Comparison of ENCODE assay signal across 19 cellular contexts in the genomic region with DNA sequence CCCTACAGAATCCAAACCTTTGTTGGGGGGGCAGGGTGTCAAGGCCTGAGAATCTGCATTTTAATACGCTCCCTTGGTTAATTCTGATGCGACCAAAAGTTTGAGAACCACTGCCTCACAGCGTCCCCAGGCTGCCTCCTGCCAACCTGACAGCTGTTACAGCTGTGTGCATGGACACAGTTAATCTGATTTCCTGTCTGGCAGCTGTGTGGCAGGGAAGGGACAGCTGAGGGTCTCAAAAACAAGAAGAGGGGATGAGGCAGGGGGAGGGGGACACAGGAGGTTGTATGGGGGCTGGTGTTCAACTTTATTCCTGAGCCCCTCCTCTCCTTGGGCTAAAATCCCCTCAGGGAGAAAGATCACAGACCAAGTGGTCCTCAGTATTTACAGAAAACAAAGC. TPM values are rescaled to one million over a fixed set of nuclear protein-coding genes. Genes with fewer than 3 reads are reported as not detected.
DNase-seq lines count a peak whose midpoint lies in the region; ATAC-seq and TF ChIP-seq lines count a peak whose summit lies in the region.
"Had no signal": no experiment of that assay in that cellular context is flagged by ENCODE, and none has a peak within 500 bp of the region (broad histone marks: within the 10 kb centered on the region; RNA-seq: fewer than 3 reads in every experiment).

No MANE protein-coding gene starts in this region.

- H3K9me3 ChIP-seq in SK-N-SH, result no peaks in the 10 kb centered on the region
- H3K9me3 ChIP-seq: HAP-1, thyroid gland had no signal

- intact Hi-C loops in dorsolateral prefrontal cortex (cut with DNase I), result loop anchor here in 1 of 2 donors (2.0 kb wide), 1 partner anchor 17 kb away; the partner anchor contains the start of gene HDAC5

- no peak for TF ChIP-seq EP300 in SK-N-SH (IDR thresholded peaks at IDR 0.05; ENCODE audit: borderline replicate concordance in 1 of 2, low read depth in 1 of 2, low read length in 1 of 2)

- POLR2A ChIA-PET in SK-N-SH (lab: Yijun Ruan, JAX), result interaction anchor here (1.0 kb wide), 1 partner anchor 23 kb away, joined by 3 read pairs; no protein-coding TSS in a partner anchor

- H3K27me3 ChIP-seq in SK-N-SH (ENCODE audit: insufficient read depth), result no peaks in the 10 kb centered on the region
- no peaks in the 10 kb centered on the region for H3K27me3 ChIP-seq in dorsolateral prefrontal cortex
- H3K27me3 ChIP-seq: thyroid gland had no signal

- H3K4me3 ChIP-seq in SK-N-SH (ENCODE audit: low read depth in 2 of 2, low read length in 1 of 2) (no peak overlapping the region), dorsolateral prefrontal cortex (no peak overlapping the region)
- H3K4me3 ChIP-seq: HAP-1, thyroid gland had no signal

- ATAC-seq in SK-N-SH treated with all-trans-retinoic acid at 6 μM for 48 hours, result no peak

- H2AFZ ChIP-seq in SK-N-SH (ENCODE audit: low read depth), result no peak overlapping the region

- no peak overlapping the region for H3K9ac ChIP-seq in SK-N-SH

- 83% methylated on average over 2 of the region's 3 CpGs for WGBS in SK-N-SH (ENCODE audit: low lambda C conversion rate)

- H3K4me1 ChIP-seq in SK-N-SH (ENCODE audit: control insufficient read depth in 1 of 2, insufficient read depth in 2 of 2, low read depth in 1 of 2, low read length in 1 of 2), result peaks cover 33 to 44% of the 10 kb centered on the region in 2 experiments

- H4K20me1 ChIP-seq in SK-N-SH (ENCODE audit: insufficient read depth), result peaks cover 3% of the 10 kb centered on the region

- no peak for TF ChIP-seq CTCF in SK-N-SH (IDR thresholded peaks at IDR 0.05)
- TF ChIP-seq CTCF in dorsolateral prefrontal cortex (IDR thresholded peaks at IDR 0.05 in 54 of 56, conservative IDR thresholded peaks at IDR 0.05 in 2 of 56; ENCODE audit: low read depth in 1 of 56, partially characterized antibody in 56 of 56), result no peak

- DNase-seq in SK-N-SH (peak; percentile 65), dorsolateral prefrontal cortex (no peak), T1000 (lab: John Stamatoyannopoulos, UW) (no peak), GDM1 (lab: John Stamatoyannopoulos, UW) (no peak)
- DNase-seq: activated B cell treated with CpG ODN at 0.5 μM for 24 hours; activated CD4-positive, alpha-beta memory T cell treated with anti-CD3 and anti-CD28 coated beads, Interleukin-2, amount 10 ng/mL, durations not matched to agents 7 days and 5 days; activated naive CD4-positive, alpha-beta T cell treated with anti-CD3 and anti-CD28 coated beads for 36 hours; activated T-cell treated with anti-CD3 and anti-CD28 coated beads, Interleukin-2, amount 50 U/mL, for 1 hour; hypothalamus; kidney; NCI-H187; NCI-H446; Right ventricle myocardium superior; stimulated activated CD4-positive, alpha-beta T cell treated with anti-CD3 and anti-CD28 coated beads, Interleukin-12 subunit alpha, Interleukin-12 subunit beta, amount 100 ng/mL, for 4 hours; T-helper 2 cell; thyroid gland had no signal

- no peaks in the 10 kb centered on the region for H3K9me2 ChIP-seq in SK-N-SH

- no peaks in the 10 kb centered on the region for H3K36me3 ChIP-seq in SK-N-SH (replicated peaks in 1 of 2; ENCODE audit: control insufficient read depth in 1 of 2, insufficient read depth in 2 of 2, low read length in 1 of 2)
- H3K36me3 ChIP-seq: HAP-1, thyroid gland had no signal

- TF ChIP-seq RAD21 in SK-N-SH (IDR thresholded peaks at IDR 0.05; ENCODE audit: low read length), result no peak

- no peak overlapping the region for H3K4me2 ChIP-seq in SK-N-SH

- peaks cover 72% of the 10 kb centered on the region for H3K79me2 ChIP-seq in SK-N-SH (ENCODE audit: insufficient read depth)

- CTCF ChIA-PET in SK-N-SH (lab: Yijun Ruan, JAX), result interaction anchor here (1.1 to 4.8 kb wide), 3 partner anchors 10 to 63 kb away, joined by 5 to 26 read pairs (median 16); no protein-coding TSS in a partner anchor

- peaks cover 21% of the 10 kb centered on the region for H3F3A ChIP-seq in SK-N-SH (replicated peaks; ENCODE audit: insufficient read depth)

- peak overlapping the region in 1 of 2 experiments; percentile 17; a peak in 2 of 4 replicates for H3K27ac ChIP-seq in SK-N-SH (ENCODE audit: low read depth in 2 of 2, low read length in 1 of 2)
- peak overlapping the region in 34 of 59 donors; percentile 5 to 92 (median 80) for H3K27ac ChIP-seq in dorsolateral prefrontal cortex
- H3K27ac ChIP-seq in temporal lobe (ENCODE audit: low read depth, low read length), result peak overlapping the region; percentile 61
- H3K27ac ChIP-seq: thyroid gland had no signal

TF ChIP-seq in SK-N-SH, 30 proteins besides CTCF, POLR2A, EP300 and RAD21:
- TF ChIP-seq NRF1 (IDR thresholded peaks at IDR 0.05; ENCODE audit: low read depth, low read length), result no peak
- no peak for TF ChIP-seq PBX3 (IDR thresholded peaks at IDR 0.05)
- no peak for TF ChIP-seq USF2 (IDR thresholded peaks at IDR 0.05; ENCODE audit: borderline replicate concordance, low read depth, low read length)

TF ChIP-seq in SK-N-SH treated with all-trans-retinoic acid at 6 μM for 48 hours, 23 proteins besides CTCF, POLR2A, EP300 and RAD21:
- TF ChIP-seq ZFP3 (CRISPR knock-in tag; IDR thresholded peaks at IDR 0.05), result no peak

RNA-seq across cellular contexts. Expression of gene HDAC5, which starts 17.5 kb away (rescaled TPM):
- polyA plus RNA-seq in SK-N-SH (2012; rRNA removed), result 19.0 and 21.0 TPM in 2 replicates
- 6.4 and 12.2 TPM in 2 replicates for polyA plus RNA-seq in SK-N-SH (2012; cell fraction: cytosol; rRNA removed)
- polyA plus RNA-seq in SK-N-SH (2012; cell fraction: nucleus; rRNA removed), result 32.3 and 34.8 TPM in 2 replicates
- total RNA-seq in dorsolateral prefrontal cortex (100 to 1,000 TPM in 88 of 120 experiments, 10 to 100 TPM in 32; 70.3 to 155 (median 110) TPM), temporal lobe (60.2 TPM)

RNA-seq across cellular contexts. Expression of gene G6PC3, which starts 35.4 kb away (rescaled TPM):
- 158 and 166 TPM in 2 replicates for polyA plus RNA-seq in SK-N-SH (2012; rRNA removed)
- 87.1 and 148 TPM in 2 replicates for polyA plus RNA-seq in SK-N-SH (2012; cell fraction: cytosol; rRNA removed)
- polyA plus RNA-seq in SK-N-SH (2012; cell fraction: nucleus; rRNA removed), result 45.7 and 77.2 TPM in 2 replicates
- total RNA-seq in dorsolateral prefrontal cortex, result 10 to 100 TPM; 29.8 to 60.2 (median 41.8) TPM
- total RNA-seq in temporal lobe, result 11.3 TPM

RNA-seq across cellular contexts. Expression of gene HROB, which starts 35.8 kb away (rescaled TPM):
- polyA plus RNA-seq in SK-N-SH (2012; rRNA removed), result 3.2 and 4.0 TPM in 2 replicates
- 1.3 and 2.0 TPM in 2 replicates for polyA plus RNA-seq in SK-N-SH (2012; cell fraction: cytosol; rRNA removed)
- polyA plus RNA-seq in SK-N-SH (2012; cell fraction: nucleus; rRNA removed), result 10.1 TPM in 2 replicates
- total RNA-seq in dorsolateral prefrontal cortex (1 to 10 TPM in 35 of 120 experiments, under 1 TPM in 74, not detected in 11; 0.19 to 2.8 (median 0.78) TPM), temporal lobe (0.74 TPM)

RNA-seq across cellular contexts. Expression of gene LSM12, which starts 39.5 kb away (rescaled TPM):
- polyA plus RNA-seq in SK-N-SH (2012; rRNA removed), result 26.6 and 31.3 TPM in 2 replicates
- polyA plus RNA-seq in SK-N-SH (2012; cell fraction: cytosol; rRNA removed), result 33.4 and 36.1 TPM in 2 replicates
- 14.7 and 23.4 TPM in 2 replicates for polyA plus RNA-seq in SK-N-SH (2012; cell fraction: nucleus; rRNA removed)
- total RNA-seq in dorsolateral prefrontal cortex (10 to 100 TPM; 27.5 to 55.0 (median 39.7) TPM), temporal lobe (11.6 TPM)
